Comparison of ENCODE assay signal across 9 cellular contexts in genomic region chr1:237500566-237500965, GRCh38.
"Had no signal": no experiment of that assay in that cellular context is flagged by ENCODE, and none has a peak within 500 bp of the region (broad histone marks: within the 10 kb centered on the region; RNA-seq: fewer than 3 reads in every experiment).

No MANE protein-coding gene starts in this region.

- DNase-seq: H9, HCEC 1CT, HFFc6, Kasumi-1, KG1 had no signal

- H3K4me3 ChIP-seq: GM23338 had no signal

- FAIRE-seq: H1, H54, HTR-8/SVneo had no signal

- ATAC-seq: GM23338 had no signal

- H3K4me2 ChIP-seq: GM23338 had no signal
